10 cellular contexts compared by ENCODE assay signal in the genomic region with DNA sequence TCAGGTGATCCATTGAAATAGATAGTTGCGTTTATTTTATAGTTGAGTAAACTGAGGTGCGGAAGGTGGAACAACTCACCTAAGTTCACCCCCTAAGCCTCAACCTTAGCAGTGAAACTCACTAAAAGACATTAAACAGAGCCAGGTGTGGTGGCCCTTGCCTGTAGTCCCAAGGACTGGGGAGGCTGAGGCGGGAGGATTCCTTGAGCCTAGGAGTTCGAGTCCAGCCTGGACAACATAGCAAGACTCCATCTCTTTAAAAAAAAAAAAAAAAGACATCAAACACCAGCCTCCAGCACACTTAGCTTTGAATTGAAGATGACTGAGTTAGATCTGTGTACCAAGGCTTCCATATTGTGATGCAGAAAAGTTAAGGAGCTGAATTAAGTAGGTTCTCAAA. TPM values are rescaled to one million over a fixed set of nuclear protein-coding genes. Genes with fewer than 3 reads are reported as not detected.
A peak's percentile ranks its signal among the peaks of the same experiment; 100 is the strongest.
DNase-seq lines count a peak whose midpoint lies in the region; ATAC-seq, FAIRE-seq and TF ChIP-seq lines count a peak whose summit lies in the region.
"Had no signal": no experiment of that assay in that cellular context is flagged by ENCODE, and none has a peak within 500 bp of the region (broad histone marks: within the 10 kb centered on the region; RNA-seq: fewer than 3 reads in every experiment).

No MANE protein-coding gene starts in this region.

- H3K4me3 ChIP-seq in OCI-LY1 (ENCODE audit: low read depth, low read length, poor library complexity, severe bottlenecking) (peak overlapping the region; percentile 49), endothelial cell of umbilical vein (replicated peaks in 1 of 3; ENCODE audit: insufficient read depth in 1 of 3, low read depth in 1 of 3, low read length in 3 of 3) (no peak overlapping the region), parathyroid adenoma (ENCODE audit: low read depth, low read length) (no peak overlapping the region)

- DNase-seq in CD4-positive, alpha-beta T cell = no peak
- DNase-seq in endothelial cell of umbilical vein (ENCODE audit: low read depth, low spot score) (no peak), NCI-H2081 (lab: John Stamatoyannopoulos, UW) (no peak), NOMO-1 (lab: John Stamatoyannopoulos, UW; ENCODE audit: unreplicated experiment in 2 of 2) (no peak), NCI-H748 (lab: John Stamatoyannopoulos, UW; ENCODE audit: unreplicated experiment) (no peak)

- dilution Hi-C loops in endothelial cell of umbilical vein (cut with MboI; ENCODE audit: extremely low pct_ligation_motif_present, low sequenced_read_pairs) = no loop called here

- H2AFZ ChIP-seq in OCI-LY1 (ENCODE audit: low read length) (no peak overlapping the region), endothelial cell of umbilical vein (ENCODE audit: low read depth, low read length) (peak overlapping the region; percentile 77), parathyroid adenoma (no peak overlapping the region)

- peak overlapping the region; percentile 94 for H3K27ac Mint-ChIP-seq in CD4-positive, alpha-beta T cell

- H3K79me2 ChIP-seq in OCI-LY1 (ENCODE audit: insufficient read depth, low read length) (no peaks in the 10 kb centered on the region), endothelial cell of umbilical vein (ENCODE audit: control insufficient read depth, insufficient read depth, low read length) (no peaks in the 10 kb centered on the region), parathyroid adenoma (no peaks in the 10 kb centered on the region)

- peak overlapping the region; percentile 89 for H3K4me3 Mint-ChIP-seq in CD4-positive, alpha-beta T cell

- H3K27me3 ChIP-seq in CD4-positive, alpha-beta T cell (ENCODE audit: control insufficient read depth, insufficient read depth, low read length) = no peaks in the 10 kb centered on the region
- no peaks in the 10 kb centered on the region for H3K27me3 ChIP-seq in OCI-LY1 (ENCODE audit: insufficient read depth, low read length)
- H3K27me3 ChIP-seq in endothelial cell of umbilical vein (ENCODE audit: control insufficient read depth in 2 of 2, insufficient read depth in 2 of 2, low read length in 2 of 2) = no peaks in the 10 kb centered on the region
- H3K27me3 ChIP-seq in parathyroid adenoma (ENCODE audit: control insufficient read depth, insufficient read depth, low read length) = no peaks in the 10 kb centered on the region

- H3K4me1 ChIP-seq in OCI-LY1 (ENCODE audit: insufficient read depth, low read length, severe bottlenecking) = peaks cover 56% of the 10 kb centered on the region
- H3K4me1 ChIP-seq in endothelial cell of umbilical vein (ENCODE audit: control insufficient read depth, extremely low read depth, insufficient read depth, low read length) = peaks cover 9% of the 10 kb centered on the region
- H3K4me1 ChIP-seq in parathyroid adenoma = peaks cover 2% of the 10 kb centered on the region

- H3K4me1 Mint-ChIP-seq in CD4-positive, alpha-beta T cell (ENCODE audit: low read depth) = peaks cover 57% of the 10 kb centered on the region

- no peaks in the 10 kb centered on the region for H3K9me3 ChIP-seq in CD4-positive, alpha-beta T cell (ENCODE audit: control insufficient read depth, low read length)
- H3K9me3 ChIP-seq in OCI-LY1 (ENCODE audit: low read length) = no peaks in the 10 kb centered on the region
- no peaks in the 10 kb centered on the region for H3K9me3 ChIP-seq in endothelial cell of umbilical vein (replicated peaks; ENCODE audit: control insufficient read depth, insufficient read depth, low read length)
- no peaks in the 10 kb centered on the region for H3K9me3 ChIP-seq in parathyroid adenoma (ENCODE audit: control insufficient read depth, low read length)
- H3K9me3 ChIP-seq: heart left ventricle had no signal

- intact Hi-C loops in CD4-positive, alpha-beta T cell (cut with DNase I, micrococcal nuclease) = loop anchor here (5.0 to 10.0 kb wide), 3 partner anchors 38 to 1410 kb away; a partner anchor contains a TSS
- intact Hi-C loops in endothelial cell of umbilical vein (cut with micrococcal nuclease) = loop anchor here (10.0 kb wide), 1 partner anchor 240 kb away; no protein-coding TSS in a partner anchor

- no peak for TF ChIP-seq CTCF in CD4-positive, alpha-beta T cell (IDR thresholded peaks at IDR 0.05)
- TF ChIP-seq CTCF in OCI-LY1 (IDR thresholded peaks at IDR 0.05; ENCODE audit: low read length) (no peak), endothelial cell of umbilical vein (IDR thresholded peaks at IDR 0.05; ENCODE audit: extremely low read depth in 1 of 2, insufficient read depth in 1 of 2, low read depth in 1 of 2, low read length in 2 of 2) (no peak), parathyroid adenoma (IDR thresholded peaks at IDR 0.05) (no peak)

- H3K9me3 Mint-ChIP-seq in CD4-positive, alpha-beta T cell = no peaks in the 10 kb centered on the region

- H3K9ac ChIP-seq in OCI-LY1 (ENCODE audit: low read length) (peak overlapping the region; percentile 11; the same call in 1 of the 2 replicates), endothelial cell of umbilical vein (replicated peaks; ENCODE audit: extremely low read depth, insufficient read depth, low read length) (no peak overlapping the region), parathyroid adenoma (no peak overlapping the region)

- no peak for ATAC-seq in CD4-positive, alpha-beta T cell (ENCODE audit: poor library complexity)
- ATAC-seq in HG02763 (IDR thresholded peaks at IDR 0.05; ENCODE audit: unreplicated experiment) = no peak

- H3K36me3 ChIP-seq in OCI-LY1 (ENCODE audit: insufficient read depth, low read length) (no peaks in the 10 kb centered on the region), endothelial cell of umbilical vein (ENCODE audit: control insufficient read depth in 2 of 2, extremely low read depth in 1 of 2, insufficient read depth in 2 of 2, low read length in 2 of 2) (no peaks in the 10 kb centered on the region), parathyroid adenoma (ENCODE audit: control insufficient read depth, insufficient read depth, low read length) (no peaks in the 10 kb centered on the region)
- H3K36me3 ChIP-seq: heart left ventricle had no signal

- no peak for TF ChIP-seq POLR2A in endothelial cell of umbilical vein (IDR thresholded peaks at IDR 0.05; ENCODE audit: low read depth, low read length)

- H4K20me1 ChIP-seq in OCI-LY1 (ENCODE audit: insufficient read depth, low read length) (no peaks in the 10 kb centered on the region), endothelial cell of umbilical vein (replicated peaks; ENCODE audit: control insufficient read depth, extremely low read depth, insufficient read depth, low read length) (no peaks in the 10 kb centered on the region)

- no TSS peak for BruUV-seq in endothelial cell of umbilical vein (replicated peaks; lab: Mats Ljungman, UMichigan)

- H3K27ac ChIP-seq in CD4-positive, alpha-beta T cell (ENCODE audit: low read depth, low read length) = no peak overlapping the region
- H3K27ac ChIP-seq in OCI-LY1 (ENCODE audit: low read depth, low read length, poor library complexity, severe bottlenecking) (no peak overlapping the region), endothelial cell of umbilical vein (ENCODE audit: insufficient read depth, low read depth, low read length) (no peak overlapping the region), parathyroid adenoma (no peak overlapping the region)

- no peaks in the 10 kb centered on the region for H3K36me3 Mint-ChIP-seq in CD4-positive, alpha-beta T cell (ENCODE audit: low read depth)

- FAIRE-seq in endothelial cell of umbilical vein (lab: Jason Lieb, UNC) = peak; percentile 59

- CTCF ChIA-PET in CD4-positive, alpha-beta T cell (lab: Charles Lee) = interaction anchor here (0.8 to 2.3 kb wide), 6 partner anchors 13 to 137 kb away, joined by 3 to 9 read pairs (median 6); no protein-coding TSS in a partner anchor
- CTCF ChIA-PET in endothelial cell of umbilical vein (lab: Charles Lee) = interaction anchor here (0.9 to 3.0 kb wide), 7 partner anchors 13 to 241 kb away, joined by 3 to 16 read pairs (median 8); no protein-coding TSS in a partner anchor

- H3K9me1 ChIP-seq in endothelial cell of umbilical vein (replicated peaks; ENCODE audit: control insufficient read depth, extremely low read depth, insufficient read depth, low read length) = no peaks in the 10 kb centered on the region

- H3K27me3 Mint-ChIP-seq in CD4-positive, alpha-beta T cell = no peaks in the 10 kb centered on the region

- H3K4me2 ChIP-seq in OCI-LY1 (ENCODE audit: low read length) (peak overlapping the region; percentile 67), endothelial cell of umbilical vein (ENCODE audit: insufficient read depth, low read length) (peak overlapping the region; percentile 75), parathyroid adenoma (ENCODE audit: low read length) (peak overlapping the region; percentile 95)

- H3F3A ChIP-seq in OCI-LY1 (ENCODE audit: insufficient read depth, low read length) = 0 out of 2 replicates have a peak, but pooled peaks cover 3% of the 10 kb centered on the region

- H3K9me2 ChIP-seq in OCI-LY1 (ENCODE audit: low read depth, low read length) = no peaks in the 10 kb centered on the region

- POLR2A ChIA-PET in CD4-positive, alpha-beta T cell (lab: Charles Lee) = no interaction called here
- POLR2A ChIA-PET in endothelial cell of umbilical vein (lab: Charles Lee) = interaction anchor here (0.7 kb wide), 1 partner anchor 147 kb away, joined by 3 read pairs; no protein-coding TSS in a partner anchor

RNA-seq across cellular contexts. Expression of a gene that starts 0.8 kb away (rescaled TPM):
- under 1 TPM; 0.77 to 0.87 TPM for total RNA-seq in CD4-positive, alpha-beta T cell
- 2.6 and 2.7 TPM in 2 replicates for total RNA-seq in endothelial cell of umbilical vein
- polyA plus RNA-seq in endothelial cell of umbilical vein = 3.1 and 3.3 TPM in 2 replicates
- 2.0 and 2.2 TPM in 2 replicates for polyA plus RNA-seq in endothelial cell of umbilical vein (2011; cell fraction: cytosol; rRNA removed)
- 2.6 and 3.4 TPM in 2 replicates for polyA plus RNA-seq in endothelial cell of umbilical vein (2011; cell fraction: nucleus; rRNA removed)
- 1.7 and 2.2 TPM in 2 replicates for polyA plus RNA-seq in endothelial cell of umbilical vein (2012)
- polyA minus RNA-seq in endothelial cell of umbilical vein = 2.3 and 4.9 TPM in 2 replicates
- not detected for polyA minus RNA-seq in endothelial cell of umbilical vein (2011; cell fraction: cytosol; rRNA and poly(A)+ RNA removed)
- 0.96 and 2.6 TPM in 2 replicates for polyA minus RNA-seq in endothelial cell of umbilical vein (2011; cell fraction: nucleus; rRNA and poly(A)+ RNA removed)

RNA-seq across cellular contexts. Expression of a gene that starts 2.6 kb away (rescaled TPM):
- 1 to 10 TPM; 1.2 to 1.5 TPM for total RNA-seq in CD4-positive, alpha-beta T cell
- not detected in 2 replicates for total RNA-seq in endothelial cell of umbilical vein
- 0.25 TPM in 1 of 2 replicates, not detected in the other for polyA plus RNA-seq in endothelial cell of umbilical vein
- 0.20 TPM in 1 of 2 replicates, not detected in the other for polyA plus RNA-seq in endothelial cell of umbilical vein (2011; cell fraction: cytosol; rRNA removed)
- polyA plus RNA-seq in endothelial cell of umbilical vein (2011; cell fraction: nucleus; rRNA removed) = not detected in 2 replicates
- not detected in 2 replicates for polyA plus RNA-seq in endothelial cell of umbilical vein (2012)
- not detected in 2 replicates for polyA minus RNA-seq in endothelial cell of umbilical vein
- not detected for polyA minus RNA-seq in endothelial cell of umbilical vein (2011; cell fraction: cytosol; rRNA and poly(A)+ RNA removed)
- not detected in 2 replicates for polyA minus RNA-seq in endothelial cell of umbilical vein (2011; cell fraction: nucleus; rRNA and poly(A)+ RNA removed)
- total RNA-seq: activated CD8-positive, alpha-beta memory T cell treated with anti-CD3 and anti-CD28 coated beads for 36 hours; heart left ventricle had no signal
- polyA plus RNA-seq: heart left ventricle had no signal

RNA-seq across cellular contexts. Expression of a gene that starts 35.9 kb away (rescaled TPM):
- total RNA-seq in CD4-positive, alpha-beta T cell = 10 to 100 TPM; 60.0 to 64.8 TPM
- 129 and 131 TPM in 2 replicates for total RNA-seq in endothelial cell of umbilical vein
- polyA plus RNA-seq in endothelial cell of umbilical vein = 105 and 141 TPM in 2 replicates
- 167 and 188 TPM in 2 replicates for polyA plus RNA-seq in endothelial cell of umbilical vein (2011; cell fraction: cytosol; rRNA removed)
- 209 and 215 TPM in 2 replicates for polyA plus RNA-seq in endothelial cell of umbilical vein (2011; cell fraction: nucleus; rRNA removed)
- polyA plus RNA-seq in endothelial cell of umbilical vein (2012) = 113 and 163 TPM in 2 replicates
- 216 and 282 TPM in 2 replicates for polyA minus RNA-seq in endothelial cell of umbilical vein
- polyA minus RNA-seq in endothelial cell of umbilical vein (2011; cell fraction: cytosol; rRNA and poly(A)+ RNA removed) = 26.9 TPM
- polyA minus RNA-seq in endothelial cell of umbilical vein (2011; cell fraction: nucleus; rRNA and poly(A)+ RNA removed) = 113 and 114 TPM in 2 replicates
